In genomic region chr4:67694662-67695061, GRCh38 we compare ENCODE assay signal across 1 cellular context.
TF ChIP-seq lines count a peak whose summit lies in the region.

No MANE protein-coding gene starts in this region.

TF ChIP-seq in GM23338, 12 proteins besides CTCF, POLR2A, EP300 and RAD21 (continued from another document):
- TF ChIP-seq, protein P1, sequence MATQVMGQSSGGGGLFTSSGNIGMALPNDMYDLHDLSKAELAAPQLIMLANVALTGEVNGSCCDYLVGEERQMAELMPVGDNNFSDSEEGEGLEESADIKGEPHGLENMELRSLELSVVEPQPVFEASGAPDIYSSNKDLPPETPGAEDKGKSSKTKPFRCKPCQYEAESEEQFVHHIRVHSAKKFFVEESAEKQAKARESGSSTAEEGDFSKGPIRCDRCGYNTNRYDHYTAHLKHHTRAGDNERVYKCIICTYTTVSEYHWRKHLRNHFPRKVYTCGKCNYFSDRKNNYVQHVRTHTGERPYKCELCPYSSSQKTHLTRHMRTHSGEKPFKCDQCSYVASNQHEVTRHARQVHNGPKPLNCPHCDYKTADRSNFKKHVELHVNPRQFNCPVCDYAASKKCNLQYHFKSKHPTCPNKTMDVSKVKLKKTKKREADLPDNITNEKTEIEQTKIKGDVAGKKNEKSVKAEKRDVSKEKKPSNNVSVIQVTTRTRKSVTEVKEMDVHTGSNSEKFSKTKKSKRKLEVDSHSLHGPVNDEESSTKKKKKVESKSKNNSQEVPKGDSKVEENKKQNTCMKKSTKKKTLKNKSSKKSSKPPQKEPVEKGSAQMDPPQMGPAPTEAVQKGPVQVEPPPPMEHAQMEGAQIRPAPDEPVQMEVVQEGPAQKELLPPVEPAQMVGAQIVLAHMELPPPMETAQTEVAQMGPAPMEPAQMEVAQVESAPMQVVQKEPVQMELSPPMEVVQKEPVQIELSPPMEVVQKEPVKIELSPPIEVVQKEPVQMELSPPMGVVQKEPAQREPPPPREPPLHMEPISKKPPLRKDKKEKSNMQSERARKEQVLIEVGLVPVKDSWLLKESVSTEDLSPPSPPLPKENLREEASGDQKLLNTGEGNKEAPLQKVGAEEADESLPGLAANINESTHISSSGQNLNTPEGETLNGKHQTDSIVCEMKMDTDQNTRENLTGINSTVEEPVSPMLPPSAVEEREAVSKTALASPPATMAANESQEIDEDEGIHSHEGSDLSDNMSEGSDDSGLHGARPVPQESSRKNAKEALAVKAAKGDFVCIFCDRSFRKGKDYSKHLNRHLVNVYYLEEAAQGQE (IDR thresholded peaks at IDR 0.05; ENCODE audit: unreplicated experiment) = no peak
- TF ChIP-seq ETS1 (IDR thresholded peaks at IDR 0.05) (no peak), ZNF114 (CRISPR knock-in tag; IDR thresholded peaks at IDR 0.05) (no peak), JUNB (IDR thresholded peaks at IDR 0.05; ENCODE audit: unreplicated experiment) (no peak)
- TF ChIP-seq, protein P2, sequence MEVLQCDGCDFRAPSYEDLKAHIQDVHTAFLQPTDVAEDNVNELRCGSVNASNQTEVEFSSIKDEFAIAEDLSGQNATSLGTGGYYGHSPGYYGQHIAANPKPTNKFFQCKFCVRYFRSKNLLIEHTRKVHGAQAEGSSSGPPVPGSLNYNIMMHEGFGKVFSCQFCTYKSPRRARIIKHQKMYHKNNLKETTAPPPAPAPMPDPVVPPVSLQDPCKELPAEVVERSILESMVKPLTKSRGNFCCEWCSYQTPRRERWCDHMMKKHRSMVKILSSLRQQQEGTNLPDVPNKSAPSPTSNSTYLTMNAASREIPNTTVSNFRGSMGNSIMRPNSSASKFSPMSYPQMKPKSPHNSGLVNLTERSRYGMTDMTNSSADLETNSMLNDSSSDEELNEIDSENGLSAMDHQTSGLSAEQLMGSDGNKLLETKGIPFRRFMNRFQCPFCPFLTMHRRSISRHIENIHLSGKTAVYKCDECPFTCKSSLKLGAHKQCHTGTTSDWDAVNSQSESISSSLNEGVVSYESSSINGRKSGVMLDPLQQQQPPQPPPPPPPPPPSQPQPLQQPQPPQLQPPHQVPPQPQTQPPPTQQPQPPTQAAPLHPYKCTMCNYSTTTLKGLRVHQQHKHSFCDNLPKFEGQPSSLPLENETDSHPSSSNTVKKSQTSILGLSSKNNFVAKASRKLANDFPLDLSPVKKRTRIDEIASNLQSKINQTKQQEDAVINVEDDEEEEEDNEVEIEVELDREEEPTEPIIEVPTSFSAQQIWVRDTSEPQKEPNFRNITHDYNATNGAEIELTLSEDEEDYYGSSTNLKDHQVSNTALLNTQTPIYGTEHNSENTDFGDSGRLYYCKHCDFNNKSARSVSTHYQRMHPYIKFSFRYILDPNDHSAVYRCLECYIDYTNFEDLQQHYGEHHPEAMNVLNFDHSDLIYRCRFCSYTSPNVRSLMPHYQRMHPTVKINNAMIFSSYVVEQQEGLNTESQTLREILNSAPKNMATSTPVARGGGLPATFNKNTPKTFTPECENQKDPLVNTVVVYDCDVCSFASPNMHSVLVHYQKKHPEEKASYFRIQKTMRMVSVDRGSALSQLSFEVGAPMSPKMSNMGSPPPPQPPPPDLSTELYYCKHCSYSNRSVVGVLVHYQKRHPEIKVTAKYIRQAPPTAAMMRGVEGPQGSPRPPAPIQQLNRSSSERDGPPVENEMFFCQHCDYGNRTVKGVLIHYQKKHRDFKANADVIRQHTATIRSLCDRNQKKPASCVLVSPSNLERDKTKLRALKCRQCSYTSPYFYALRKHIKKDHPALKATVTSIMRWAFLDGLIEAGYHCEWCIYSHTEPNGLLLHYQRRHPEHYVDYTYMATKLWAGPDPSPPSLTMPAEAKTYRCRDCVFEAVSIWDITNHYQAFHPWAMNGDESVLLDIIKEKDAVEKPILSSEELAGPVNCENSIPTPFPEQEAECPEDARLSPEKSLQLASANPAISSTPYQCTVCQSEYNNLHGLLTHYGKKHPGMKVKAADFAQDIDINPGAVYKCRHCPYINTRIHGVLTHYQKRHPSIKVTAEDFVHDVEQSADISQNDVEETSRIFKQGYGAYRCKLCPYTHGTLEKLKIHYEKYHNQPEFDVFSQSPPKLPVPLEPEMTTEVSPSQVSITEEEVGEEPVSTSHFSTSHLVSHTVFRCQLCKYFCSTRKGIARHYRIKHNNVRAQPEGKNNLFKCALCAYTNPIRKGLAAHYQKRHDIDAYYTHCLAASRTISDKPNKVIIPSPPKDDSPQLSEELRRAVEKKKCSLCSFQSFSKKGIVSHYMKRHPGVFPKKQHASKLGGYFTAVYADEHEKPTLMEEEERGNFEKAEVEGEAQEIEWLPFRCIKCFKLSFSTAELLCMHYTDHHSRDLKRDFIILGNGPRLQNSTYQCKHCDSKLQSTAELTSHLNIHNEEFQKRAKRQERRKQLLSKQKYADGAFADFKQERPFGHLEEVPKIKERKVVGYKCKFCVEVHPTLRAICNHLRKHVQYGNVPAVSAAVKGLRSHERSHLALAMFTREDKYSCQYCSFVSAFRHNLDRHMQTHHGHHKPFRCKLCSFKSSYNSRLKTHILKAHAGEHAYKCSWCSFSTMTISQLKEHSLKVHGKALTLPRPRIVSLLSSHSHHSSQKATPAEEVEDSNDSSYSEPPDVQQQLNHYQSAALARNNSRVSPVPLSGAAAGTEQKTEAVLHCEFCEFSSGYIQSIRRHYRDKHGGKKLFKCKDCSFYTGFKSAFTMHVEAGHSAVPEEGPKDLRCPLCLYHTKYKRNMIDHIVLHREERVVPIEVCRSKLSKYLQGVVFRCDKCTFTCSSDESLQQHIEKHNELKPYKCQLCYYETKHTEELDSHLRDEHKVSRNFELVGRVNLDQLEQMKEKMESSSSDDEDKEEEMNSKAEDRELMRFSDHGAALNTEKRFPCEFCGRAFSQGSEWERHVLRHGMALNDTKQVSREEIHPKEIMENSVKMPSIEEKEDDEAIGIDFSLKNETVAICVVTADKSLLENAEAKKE (CRISPR knock-in tag; IDR thresholded peaks at IDR 0.05) = no peak
